In the genomic region with DNA sequence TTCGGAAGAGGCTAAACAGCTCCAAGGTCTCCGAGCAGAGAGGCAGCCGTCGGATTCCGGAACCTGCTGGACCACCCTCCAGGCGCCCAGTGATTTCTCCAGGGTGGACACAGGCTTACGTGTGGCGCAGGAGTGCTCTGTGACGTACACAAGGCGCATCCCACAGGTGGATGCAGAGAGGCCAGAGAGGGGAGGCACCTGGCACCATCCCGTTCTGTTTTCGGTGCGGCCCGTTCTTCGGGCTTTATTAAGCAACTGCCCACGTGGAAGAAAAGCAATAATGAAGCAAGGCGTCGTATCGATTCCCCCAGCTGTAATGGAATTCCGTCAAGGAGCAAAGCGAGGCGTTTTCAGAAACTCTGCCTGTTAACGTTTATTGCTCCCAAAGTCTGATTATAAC, we compare ENCODE assay signal across 31 cellular contexts.
"Had no signal": no experiment of that assay in that cellular context is flagged by ENCODE, and none has a peak within 500 bp of the region (broad histone marks: within the 10 kb centered on the region; RNA-seq: fewer than 3 reads in every experiment).

No MANE protein-coding gene starts in this region.

- H3K4me1 Mint-ChIP-seq: memory B cell; mesothelial cell of epicardium; neural crest cell; stimulated activated memory B cell treated with anti-CD40 and anti-IgM and Interleukin-4, amounts not matched to agents 10 μg/mL and 1 μg/mL and 100 μg/mL, for 72 hours had no signal

- ATAC-seq: foreskin keratinocyte; gastroesophageal sphincter; heart left ventricle; left lobe of liver; mucosa of descending colon; stimulated activated naive CD8-positive, alpha-beta T cell treated with anti-CD3 and anti-CD28 coated beads, Interleukin-15, Interleukin-2, amounts not matched to agents 100 U/mL and 50 U/mL, for 24 hours had no signal

- DNase-seq: colonic mucosa; effector CD8-positive, alpha-beta T cell; foreskin keratinocyte; heart left ventricle; kidney; mucosa of descending colon; naive B cell; spleen; stimulated activated CD4-positive, alpha-beta T cell treated with anti-CD3 and anti-CD28 coated beads, Interleukin-4, amount 100 ng/mL, for 4 hours; stimulated activated naive CD8-positive, alpha-beta T cell treated with anti-CD3 and anti-CD28 coated beads, Interleukin-15, Interleukin-2, amounts not matched to agents 100 U/mL and 50 U/mL, for 24 hours; substantia nigra; testis; uterus had no signal

- H3K9ac ChIP-seq: parathyroid adenoma had no signal

- H3K27ac Mint-ChIP-seq: dendritic cell treated with granulocyte-macrophage colony-stimulating factor and Interleukin-4, amounts not matched to agents 40 ng/mL and 50 ng/mL, for 4 days; memory B cell; mesothelial cell of epicardium; natural killer cell treated with Interleukin-12 subunit alpha and Interleukin-12 subunit beta and Interleukin-15 and Interleukin-18, amount 100 ng/mL, for 72 hours; stimulated activated memory B cell treated with anti-CD40 and anti-IgM and Interleukin-4, amounts not matched to agents 10 μg/mL and 1 μg/mL and 100 μg/mL, for 72 hours had no signal

- H3K36me3 Mint-ChIP-seq: memory B cell; mesothelial cell of epicardium; naive B cell; natural killer cell treated with Interleukin-12 subunit alpha and Interleukin-12 subunit beta and Interleukin-15 and Interleukin-18, amount 100 ng/mL, for 72 hours; stimulated activated memory B cell treated with anti-CD40 and anti-IgM and Interleukin-4, amounts not matched to agents 10 μg/mL and 1 μg/mL and 100 μg/mL, for 72 hours had no signal

- H3K4me1 ChIP-seq: colonic mucosa, esophagus muscularis mucosa, foreskin keratinocyte, gastroesophageal sphincter, heart left ventricle, parathyroid adenoma, prostate gland, right atrium auricular region, spleen, testis, tibial artery, upper lobe of left lung, uterus had no signal

- H3K9me3 ChIP-seq: colonic mucosa, esophagus muscularis mucosa, gastroesophageal sphincter, heart left ventricle, mucosa of descending colon, neutrophil, prostate gland, right atrium auricular region, spleen, testis, upper lobe of left lung, uterus had no signal

- H3K4me2 ChIP-seq: hepatocyte had no signal

- H3K27ac ChIP-seq: colonic mucosa, esophagus muscularis mucosa, foreskin keratinocyte, gastroesophageal sphincter, heart left ventricle, hepatocyte, neutrophil, parathyroid adenoma, prostate gland, right atrium auricular region, skin epidermis, spleen, testis, tibial artery, upper lobe of left lung, uterus had no signal

- H3K36me3 ChIP-seq: colonic mucosa, esophagus muscularis mucosa, gastroesophageal sphincter, heart left ventricle, neutrophil, prostate gland, right atrium auricular region, spleen, tibial artery, upper lobe of left lung, uterus had no signal

- H3K27me3 Mint-ChIP-seq: dendritic cell treated with granulocyte-macrophage colony-stimulating factor and Interleukin-4, amounts not matched to agents 40 ng/mL and 50 ng/mL, for 4 days; memory B cell; naive B cell; stimulated activated memory B cell treated with anti-CD40 and anti-IgM and Interleukin-4, amounts not matched to agents 10 μg/mL and 1 μg/mL and 100 μg/mL, for 72 hours had no signal

- H3K4me3 ChIP-seq: colonic mucosa, esophagus muscularis mucosa, gastroesophageal sphincter, heart left ventricle, hepatocyte, lung, mucosa of descending colon, prostate gland, right atrium auricular region, skin epidermis, spleen, testis, tibial artery, upper lobe of left lung, uterus had no signal

- H3K4me3 Mint-ChIP-seq: dendritic cell treated with granulocyte-macrophage colony-stimulating factor and Interleukin-4, amounts not matched to agents 40 ng/mL and 50 ng/mL, for 4 days; memory B cell; mesothelial cell of epicardium; naive B cell; natural killer cell treated with Interleukin-12 subunit alpha and Interleukin-12 subunit beta and Interleukin-15 and Interleukin-18, amount 100 ng/mL, for 72 hours; neural crest cell; stimulated activated memory B cell treated with anti-CD40 and anti-IgM and Interleukin-4, amounts not matched to agents 10 μg/mL and 1 μg/mL and 100 μg/mL, for 72 hours had no signal

- H3K27me3 ChIP-seq: colonic mucosa, foreskin keratinocyte, gastroesophageal sphincter, hepatocyte, neutrophil, right atrium auricular region, spleen, testis, tibial artery, upper lobe of left lung, uterus had no signal

- H3K9me3 Mint-ChIP-seq: dendritic cell treated with granulocyte-macrophage colony-stimulating factor and Interleukin-4, amounts not matched to agents 40 ng/mL and 50 ng/mL, for 4 days; memory B cell; mesothelial cell of epicardium; natural killer cell treated with Interleukin-12 subunit alpha and Interleukin-12 subunit beta and Interleukin-15 and Interleukin-18, amount 100 ng/mL, for 72 hours; neural crest cell; stimulated activated memory B cell treated with anti-CD40 and anti-IgM and Interleukin-4, amounts not matched to agents 10 μg/mL and 1 μg/mL and 100 μg/mL, for 72 hours had no signal
